1 cellular context compared by ENCODE assay signal in genomic region chr19:44847144-44848035, GRCh38.
A peak's percentile ranks its signal among the peaks of the same experiment; 100 is the strongest.
TF ChIP-seq lines count a peak whose summit lies in the region.

No MANE protein-coding gene starts in this region.

TF ChIP-seq in H1, 55 proteins besides CTCF, POLR2A, EP300 and RAD21 (continued from another document):
- TF ChIP-seq, protein P1, sequence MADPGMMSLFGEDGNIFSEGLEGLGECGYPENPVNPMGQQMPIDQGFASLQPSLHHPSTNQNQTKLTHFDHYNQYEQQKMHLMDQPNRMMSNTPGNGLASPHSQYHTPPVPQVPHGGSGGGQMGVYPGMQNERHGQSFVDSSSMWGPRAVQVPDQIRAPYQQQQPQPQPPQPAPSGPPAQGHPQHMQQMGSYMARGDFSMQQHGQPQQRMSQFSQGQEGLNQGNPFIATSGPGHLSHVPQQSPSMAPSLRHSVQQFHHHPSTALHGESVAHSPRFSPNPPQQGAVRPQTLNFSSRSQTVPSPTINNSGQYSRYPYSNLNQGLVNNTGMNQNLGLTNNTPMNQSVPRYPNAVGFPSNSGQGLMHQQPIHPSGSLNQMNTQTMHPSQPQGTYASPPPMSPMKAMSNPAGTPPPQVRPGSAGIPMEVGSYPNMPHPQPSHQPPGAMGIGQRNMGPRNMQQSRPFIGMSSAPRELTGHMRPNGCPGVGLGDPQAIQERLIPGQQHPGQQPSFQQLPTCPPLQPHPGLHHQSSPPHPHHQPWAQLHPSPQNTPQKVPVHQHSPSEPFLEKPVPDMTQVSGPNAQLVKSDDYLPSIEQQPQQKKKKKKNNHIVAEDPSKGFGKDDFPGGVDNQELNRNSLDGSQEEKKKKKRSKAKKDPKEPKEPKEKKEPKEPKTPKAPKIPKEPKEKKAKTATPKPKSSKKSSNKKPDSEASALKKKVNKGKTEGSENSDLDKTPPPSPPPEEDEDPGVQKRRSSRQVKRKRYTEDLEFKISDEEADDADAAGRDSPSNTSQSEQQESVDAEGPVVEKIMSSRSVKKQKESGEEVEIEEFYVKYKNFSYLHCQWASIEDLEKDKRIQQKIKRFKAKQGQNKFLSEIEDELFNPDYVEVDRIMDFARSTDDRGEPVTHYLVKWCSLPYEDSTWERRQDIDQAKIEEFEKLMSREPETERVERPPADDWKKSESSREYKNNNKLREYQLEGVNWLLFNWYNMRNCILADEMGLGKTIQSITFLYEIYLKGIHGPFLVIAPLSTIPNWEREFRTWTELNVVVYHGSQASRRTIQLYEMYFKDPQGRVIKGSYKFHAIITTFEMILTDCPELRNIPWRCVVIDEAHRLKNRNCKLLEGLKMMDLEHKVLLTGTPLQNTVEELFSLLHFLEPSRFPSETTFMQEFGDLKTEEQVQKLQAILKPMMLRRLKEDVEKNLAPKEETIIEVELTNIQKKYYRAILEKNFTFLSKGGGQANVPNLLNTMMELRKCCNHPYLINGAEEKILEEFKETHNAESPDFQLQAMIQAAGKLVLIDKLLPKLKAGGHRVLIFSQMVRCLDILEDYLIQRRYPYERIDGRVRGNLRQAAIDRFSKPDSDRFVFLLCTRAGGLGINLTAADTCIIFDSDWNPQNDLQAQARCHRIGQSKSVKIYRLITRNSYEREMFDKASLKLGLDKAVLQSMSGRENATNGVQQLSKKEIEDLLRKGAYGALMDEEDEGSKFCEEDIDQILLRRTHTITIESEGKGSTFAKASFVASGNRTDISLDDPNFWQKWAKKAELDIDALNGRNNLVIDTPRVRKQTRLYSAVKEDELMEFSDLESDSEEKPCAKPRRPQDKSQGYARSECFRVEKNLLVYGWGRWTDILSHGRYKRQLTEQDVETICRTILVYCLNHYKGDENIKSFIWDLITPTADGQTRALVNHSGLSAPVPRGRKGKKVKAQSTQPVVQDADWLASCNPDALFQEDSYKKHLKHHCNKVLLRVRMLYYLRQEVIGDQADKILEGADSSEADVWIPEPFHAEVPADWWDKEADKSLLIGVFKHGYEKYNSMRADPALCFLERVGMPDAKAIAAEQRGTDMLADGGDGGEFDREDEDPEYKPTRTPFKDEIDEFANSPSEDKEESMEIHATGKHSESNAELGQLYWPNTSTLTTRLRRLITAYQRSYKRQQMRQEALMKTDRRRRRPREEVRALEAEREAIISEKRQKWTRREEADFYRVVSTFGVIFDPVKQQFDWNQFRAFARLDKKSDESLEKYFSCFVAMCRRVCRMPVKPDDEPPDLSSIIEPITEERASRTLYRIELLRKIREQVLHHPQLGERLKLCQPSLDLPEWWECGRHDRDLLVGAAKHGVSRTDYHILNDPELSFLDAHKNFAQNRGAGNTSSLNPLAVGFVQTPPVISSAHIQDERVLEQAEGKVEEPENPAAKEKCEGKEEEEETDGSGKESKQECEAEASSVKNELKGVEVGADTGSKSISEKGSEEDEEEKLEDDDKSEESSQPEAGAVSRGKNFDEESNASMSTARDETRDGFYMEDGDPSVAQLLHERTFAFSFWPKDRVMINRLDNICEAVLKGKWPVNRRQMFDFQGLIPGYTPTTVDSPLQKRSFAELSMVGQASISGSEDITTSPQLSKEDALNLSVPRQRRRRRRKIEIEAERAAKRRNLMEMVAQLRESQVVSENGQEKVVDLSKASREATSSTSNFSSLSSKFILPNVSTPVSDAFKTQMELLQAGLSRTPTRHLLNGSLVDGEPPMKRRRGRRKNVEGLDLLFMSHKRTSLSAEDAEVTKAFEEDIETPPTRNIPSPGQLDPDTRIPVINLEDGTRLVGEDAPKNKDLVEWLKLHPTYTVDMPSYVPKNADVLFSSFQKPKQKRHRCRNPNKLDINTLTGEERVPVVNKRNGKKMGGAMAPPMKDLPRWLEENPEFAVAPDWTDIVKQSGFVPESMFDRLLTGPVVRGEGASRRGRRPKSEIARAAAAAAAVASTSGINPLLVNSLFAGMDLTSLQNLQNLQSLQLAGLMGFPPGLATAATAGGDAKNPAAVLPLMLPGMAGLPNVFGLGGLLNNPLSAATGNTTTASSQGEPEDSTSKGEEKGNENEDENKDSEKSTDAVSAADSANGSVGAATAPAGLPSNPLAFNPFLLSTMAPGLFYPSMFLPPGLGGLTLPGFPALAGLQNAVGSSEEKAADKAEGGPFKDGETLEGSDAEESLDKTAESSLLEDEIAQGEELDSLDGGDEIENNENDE (IDR thresholded peaks at IDR 0.05; ENCODE audit: insufficient replicate concordance, low read length): no peak
- TF ChIP-seq TBP (IDR thresholded peaks at IDR 0.05; ENCODE audit: low read depth, low read length): 0 out of 2 replicates have a peak, but pooled peaks have one; percentile 15
- no peak; the same call in 1 of the 2 replicates for TF ChIP-seq PHF8 (conservative IDR thresholded peaks at IDR 0.05; ENCODE audit: low read depth, low read length)
- no peak for TF ChIP-seq ZNF274 (IDR thresholded peaks at IDR 0.05; ENCODE audit: borderline replicate concordance, extremely low read depth, low read length)
- no peak for TF ChIP-seq CEBPB (IDR thresholded peaks at IDR 0.05; ENCODE audit: low read depth, low read length)
- peak; percentile 25 for TF ChIP-seq TAF7 (optimal IDR thresholded peaks at IDR 0.05; ENCODE audit: borderline replicate concordance, low read depth, low read length)
- TF ChIP-seq SP4 (IDR thresholded peaks at IDR 0.05; ENCODE audit: low read length): no peak
- TF ChIP-seq SAP30 (IDR thresholded peaks at IDR 0.05; ENCODE audit: insufficient read depth, insufficient replicate concordance, low read length): no peak
- TF ChIP-seq TEAD4 (IDR thresholded peaks at IDR 0.05; ENCODE audit: low read depth, low read length): no peak
- TF ChIP-seq CTBP2 (IDR thresholded peaks at IDR 0.05; ENCODE audit: borderline replicate concordance, insufficient read depth, insufficient read length, low read length): no peak
- no peak for TF ChIP-seq FOSL1 (IDR thresholded peaks at IDR 0.05; ENCODE audit: insufficient read depth, low read depth, low read length)
- peak; percentile 62; the same call in 1 of the 2 replicates for TF ChIP-seq TAF1 (IDR thresholded peaks at IDR 0.05; ENCODE audit: low read depth, low read length)
- no peak for TF ChIP-seq KDM5A (IDR thresholded peaks at IDR 0.05; ENCODE audit: low read length)
- TF ChIP-seq SIN3A (conservative IDR thresholded peaks at IDR 0.05 in 1 of 2, IDR thresholded peaks at IDR 0.05 in 1 of 2; ENCODE audit: low read depth in 1 of 2, low read length in 2 of 2): no peak
- TF ChIP-seq CHD1 (IDR thresholded peaks at IDR 0.05; ENCODE audit: low read depth, low read length): no peak
- no peak for TF ChIP-seq BRCA1 (IDR thresholded peaks at IDR 0.05; ENCODE audit: low read depth, low read length)
- no peak for TF ChIP-seq CBX8 (IDR thresholded peaks at IDR 0.05; ENCODE audit: borderline replicate concordance, low read depth, low read length)
- 0 out of 4 replicates have a peak, but pooled peaks of 1 of the 2 experiments have one; percentile 42 for TF ChIP-seq HDAC2 (IDR thresholded peaks at IDR 0.05; ENCODE audit: borderline replicate concordance in 1 of 2, low read depth in 2 of 2, low read length in 2 of 2)
- no peak for TF ChIP-seq JUND (IDR thresholded peaks at IDR 0.05; ENCODE audit: low read length)
- TF ChIP-seq RBBP5 (IDR thresholded peaks at IDR 0.05; ENCODE audit: borderline replicate concordance, low read depth, low read length): no peak
- TF ChIP-seq SP2 (IDR thresholded peaks at IDR 0.05; ENCODE audit: low read length): no peak
- TF ChIP-seq POU5F1 (IDR thresholded peaks at IDR 0.05; ENCODE audit: low read depth, low read length): no peak
- TF ChIP-seq HDAC6 (IDR thresholded peaks at IDR 0.05; ENCODE audit: low read depth, low read length): no peak
- TF ChIP-seq NRF1 (IDR thresholded peaks at IDR 0.05; ENCODE audit: low read depth, low read length): no peak
- TF ChIP-seq, protein P2, sequence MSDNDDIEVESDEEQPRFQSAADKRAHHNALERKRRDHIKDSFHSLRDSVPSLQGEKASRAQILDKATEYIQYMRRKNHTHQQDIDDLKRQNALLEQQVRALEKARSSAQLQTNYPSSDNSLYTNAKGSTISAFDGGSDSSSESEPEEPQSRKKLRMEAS (IDR thresholded peaks at IDR 0.05): no peak
